17 cellular contexts compared by ENCODE assay signal in the genomic region with DNA sequence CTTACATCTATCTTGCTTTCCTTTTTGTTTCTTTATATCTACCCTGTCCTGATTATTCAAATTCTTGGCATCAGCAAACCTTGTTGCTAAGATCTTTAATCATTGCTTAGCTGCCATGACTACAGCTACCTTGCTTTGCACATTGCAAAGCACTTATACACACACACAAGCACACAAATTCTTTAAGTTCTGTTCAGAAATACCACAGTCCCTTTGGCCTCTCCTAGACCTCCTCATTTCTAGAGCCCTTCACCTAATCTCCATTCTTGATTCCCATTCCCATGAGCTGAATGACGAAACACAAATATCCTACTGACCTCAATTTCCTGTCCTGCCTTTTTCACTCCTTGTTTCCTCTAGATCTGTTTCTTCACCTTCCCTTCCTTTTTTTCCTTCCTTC.
"Had no signal": no experiment of that assay in that cellular context is flagged by ENCODE, and none has a peak within 500 bp of the region (broad histone marks: within the 10 kb centered on the region; RNA-seq: fewer than 3 reads in every experiment).

No MANE protein-coding gene starts in this region.

- DNase-seq: cerebellar nuclear complex; cortex of kidney; effector memory CD8-positive, alpha-beta T cell; natural killer cell; occipital lobe; pancreas; right lobe of liver; small intestine; stimulated activated CD4-positive, alpha-beta T cell treated with anti-CD3 and anti-CD28 coated beads, Interleukin-12 subunit alpha, Interleukin-12 subunit beta, amount 100 ng/mL, for 4 hours; stimulated activated CD4-positive, alpha-beta T cell treated with anti-CD3 and anti-CD28 coated beads, Interleukin-1b, Interleukin-23, amount 100 ng/mL, for 48 hours; stimulated activated CD4-positive, alpha-beta T cell treated with anti-CD3 and anti-CD28 coated beads, Interleukin-4, amount 100 ng/mL, for 4 hours; stimulated activated naive B cell treated with anti-CD40 and anti-IgM and Interleukin-4, amounts not matched to agents 10 μg/mL and 1 μg/mL and 100 μg/mL, for 72 hours; upper lobe of left lung; uterus had no signal

- H3K4me1 ChIP-seq: pancreas, right lobe of liver, tibial nerve, upper lobe of left lung, uterus had no signal

- H3K27me3 ChIP-seq: right lobe of liver, tibial nerve, upper lobe of left lung, uterus had no signal

- H3K36me3 ChIP-seq: pancreas, right lobe of liver, thoracic aorta, tibial nerve, upper lobe of left lung, uterus had no signal

- ATAC-seq: effector memory CD8-positive, alpha-beta T cell; left lobe of liver; natural killer cell; pancreas; right lobe of liver; stimulated activated naive B cell treated with anti-CD40 and anti-IgM and Interleukin-4, amounts not matched to agents 10 μg/mL and 1 μg/mL and 100 μg/mL, for 72 hours had no signal

- H3K4me3 ChIP-seq: pancreas, right lobe of liver, tibial nerve, upper lobe of left lung, uterus had no signal

- H3K9me3 ChIP-seq: pancreas, right lobe of liver, thoracic aorta, tibial nerve, upper lobe of left lung, uterus had no signal

- H3K27ac ChIP-seq: pancreas, right lobe of liver, tibial nerve, upper lobe of left lung, uterus had no signal
